Comparison of ENCODE assay signal across 8 cellular contexts in genomic region chr16:81889896-81890634, GRCh38.
DNase-seq lines count a peak whose midpoint lies in the region; ATAC-seq and TF ChIP-seq lines count a peak whose summit lies in the region.

No MANE protein-coding gene starts in this region.

- no peak overlapping the region for H3K4me3 ChIP-seq in OCI-LY7 (ENCODE audit: low read depth, low read length, poor library complexity, severe bottlenecking)
- H3K4me3 ChIP-seq in fibroblast of pulmonary artery (replicated peaks; ENCODE audit: low read depth, low read length), result no peak overlapping the region
- H3K4me3 ChIP-seq in neutrophil (ENCODE audit: low read depth in 1 of 2, low read length in 1 of 2), result no peak overlapping the region
- H3K4me3 ChIP-seq in tibial nerve, result no peak overlapping the region

- no peaks in the 10 kb centered on the region for H3K9me2 ChIP-seq in OCI-LY7 (ENCODE audit: insufficient read depth, low read length)

- no peak for TF ChIP-seq EP300 in tibial nerve (IDR thresholded peaks at IDR 0.05)

- CTCF ChIA-PET in OCI-LY7 (lab: Charles Lee; ENCODE audit: unreplicated experiment), result no interaction called here

- H3K9me3 ChIP-seq in OCI-LY7 (ENCODE audit: low read length), result no peaks in the 10 kb centered on the region
- no peaks in the 10 kb centered on the region for H3K9me3 ChIP-seq in neutrophil
- no peaks in the 10 kb centered on the region for H3K9me3 ChIP-seq in tibial nerve

- peaks cover 5% of the 10 kb centered on the region for H3K4me1 ChIP-seq in OCI-LY7 (ENCODE audit: insufficient read depth, low read length, poor library complexity, severe bottlenecking)
- peaks cover 0 to 12% of the 10 kb centered on the region in 2 experiments for H3K4me1 ChIP-seq in neutrophil (ENCODE audit: control insufficient read depth in 1 of 2, insufficient read depth in 1 of 2, low read depth in 1 of 2, low read length in 1 of 2)
- no peaks in the 10 kb centered on the region for H3K4me1 ChIP-seq in tibial nerve

- no peaks in the 10 kb centered on the region for H4K20me1 ChIP-seq in OCI-LY7 (ENCODE audit: insufficient read depth, low read length)

- no peaks in the 10 kb centered on the region for H3K79me2 ChIP-seq in OCI-LY7 (ENCODE audit: insufficient read depth, low read depth, low read length)

- no peaks in the 10 kb centered on the region for H3K9me3 Mint-ChIP-seq in activated T-cell treated with anti-CD3 and anti-CD28 coated beads, Interleukin-2, amount 50 U/mL, for 24 hours

- TF ChIP-seq CTCF in OCI-LY7 (conservative IDR thresholded peaks at IDR 0.05; ENCODE audit: low read length) (peak; percentile 95), fibroblast of pulmonary artery (IDR thresholded peaks at IDR 0.05; ENCODE audit: low read length, missing control alignments) (peak; percentile 97), neutrophil (IDR thresholded peaks at IDR 0.05) (peak; percentile 76), tibial nerve (IDR thresholded peaks at IDR 0.05) (peak; percentile 55 to 81 (median 80))

- H3K4me1 Mint-ChIP-seq in activated T-cell treated with anti-CD3 and anti-CD28 coated beads, Interleukin-2, amount 50 U/mL, for 24 hours (ENCODE audit: low read depth), result no peaks in the 10 kb centered on the region

- ATAC-seq in HG03039 (IDR thresholded peaks at IDR 0.05; ENCODE audit: unreplicated experiment) (peak; percentile 53), HG03565 (IDR thresholded peaks at IDR 0.05; ENCODE audit: unreplicated experiment) (no peak)

- no peak overlapping the region for H3K4me3 Mint-ChIP-seq in activated T-cell treated with anti-CD3 and anti-CD28 coated beads, Interleukin-2, amount 50 U/mL, for 24 hours

- no peak for TF ChIP-seq POLR2A in tibial nerve (IDR thresholded peaks at IDR 0.05)

- H3K27me3 ChIP-seq in neutrophil (no peaks in the 10 kb centered on the region), tibial nerve (no peaks in the 10 kb centered on the region)

- peak; percentile 72 for DNase-seq in ELF-1 (ENCODE audit: low read depth, low spot score)
- peak; percentile 65 for DNase-seq in OCI-LY7 (ENCODE audit: low spot score)
- DNase-seq in activated T-cell treated with anti-CD3 and anti-CD28 coated beads, Interleukin-2, amount 50 U/mL, for 24 hours, result peak; percentile 50
- peak; percentile 72 for DNase-seq in fibroblast of pulmonary artery (ENCODE audit: low read depth)
- DNase-seq in tibial nerve (ENCODE audit: low spot score in 2 of 2), result peak in 1 of 2 donors; percentile 75

- 69 to 75% methylated on average over 11 of the region's 11 CpGs for WGBS in tibial nerve, 2 donors

- no peak overlapping the region for H2AFZ ChIP-seq in OCI-LY7 (ENCODE audit: low read length)

- H3K4me2 ChIP-seq in OCI-LY7 (ENCODE audit: low read length), result no peak overlapping the region

- no peak overlapping the region for H3K27ac Mint-ChIP-seq in activated T-cell treated with anti-CD3 and anti-CD28 coated beads, Interleukin-2, amount 50 U/mL, for 24 hours

- H3K36me3 Mint-ChIP-seq in activated T-cell treated with anti-CD3 and anti-CD28 coated beads, Interleukin-2, amount 50 U/mL, for 24 hours (ENCODE audit: low read depth), result no peaks in the 10 kb centered on the region

- H3K27ac ChIP-seq in OCI-LY7 (ENCODE audit: low read depth, low read length, poor library complexity, severe bottlenecking) (no peak overlapping the region), neutrophil (peak overlapping the region; percentile 23), tibial nerve (no peak overlapping the region)

- H3K36me3 ChIP-seq in OCI-LY7 (ENCODE audit: insufficient read depth, low read length) (peaks cover 99% of the 10 kb centered on the region), neutrophil (peaks cover 82% of the 10 kb centered on the region), tibial nerve (no peaks in the 10 kb centered on the region)

- H3K27me3 Mint-ChIP-seq in activated T-cell treated with anti-CD3 and anti-CD28 coated beads, Interleukin-2, amount 50 U/mL, for 24 hours, result no peaks in the 10 kb centered on the region

- POLR2A ChIA-PET in OCI-LY7 (lab: Charles Lee), result interaction anchor here (0.7 kb wide), 1 partner anchor 16 kb away, joined by 3 read pairs; no protein-coding TSS in a partner anchor

- intact Hi-C loops in OCI-LY7 (cut with micrococcal nuclease; ENCODE audit: unreplicated experiment), result loop anchor here (5.0 to 10.0 kb wide), 2 partner anchors 108 to 265 kb away; no protein-coding TSS in a partner anchor

- no TSS peak for BruUV-seq in OCI-LY7 (replicated peaks; lab: Mats Ljungman, UMichigan)
